ENCODE assay signal across 17 cellular contexts in genomic region chr2:102111823-102112222, GRCh38. TPM values are rescaled to one million over a fixed set of nuclear protein-coding genes. Genes with fewer than 3 reads are reported as not detected.
DNase-seq lines count a peak whose midpoint lies in the region; TF ChIP-seq lines count a peak whose summit lies in the region.
"Had no signal": no experiment of that assay in that cellular context is flagged by ENCODE, and none has a peak within 500 bp of the region (broad histone marks: within the 10 kb centered on the region; RNA-seq: fewer than 3 reads in every experiment).

No MANE protein-coding gene starts in this region.

- H3K36me3 ChIP-seq in hepatocyte (replicated peaks; ENCODE audit: insufficient read depth, low read depth) (no peaks in the 10 kb centered on the region), parathyroid adenoma (ENCODE audit: control insufficient read depth, insufficient read depth, low read length) (no peaks in the 10 kb centered on the region)
- H3K36me3 ChIP-seq: BLaER1 treated with 17β-estradiol and CSF1 and Interleukin-3, amounts not matched to agents 10 nM and 100 nM; lower lobe of right lung had no signal

- H3K4me3 ChIP-seq in hepatocyte (no peak overlapping the region), parathyroid adenoma (ENCODE audit: low read depth, low read length) (no peak overlapping the region)
- H3K4me3 ChIP-seq: BLaER1 treated with 17β-estradiol and CSF1 and Interleukin-3, amounts not matched to agents 10 nM and 100 nM; lower lobe of right lung; spleen had no signal

- H3K4me1 ChIP-seq in hepatocyte (ENCODE audit: insufficient read depth): peaks cover 37% of the 10 kb centered on the region
- peaks cover 36% of the 10 kb centered on the region for H3K4me1 ChIP-seq in parathyroid adenoma
- H3K4me1 ChIP-seq: foreskin keratinocyte had no signal

- no peaks in the 10 kb centered on the region for H3K9me2 ChIP-seq in hepatocyte (replicated peaks; ENCODE audit: insufficient read depth)

- CTCF ChIA-PET in RWPE1 (lab: Yijun Ruan, JAX): no interaction called here

- peak overlapping the region; percentile 22 for H3K27ac ChIP-seq in hepatocyte
- H3K27ac ChIP-seq in parathyroid adenoma: peak overlapping the region; percentile 76
- H3K27ac ChIP-seq in RWPE1: no peak overlapping the region
- H3K27ac ChIP-seq in substantia nigra (ENCODE audit: low read depth, low read length, poor library complexity, severe bottlenecking): no peak overlapping the region
- H3K27ac ChIP-seq: BLaER1 treated with 17β-estradiol and CSF1 and Interleukin-3, amounts not matched to agents 10 nM and 100 nM; foreskin keratinocyte; lower lobe of right lung; spleen had no signal

- 85% methylated on average over 2 of the region's 2 CpGs for WGBS in hepatocyte (ENCODE audit: low lambda C conversion rate, missing lambda C conversion rate)

- POLR2A ChIA-PET in RWPE1 (lab: Yijun Ruan, JAX; ENCODE audit: low non-redundant PET): no interaction called here

- no peaks in the 10 kb centered on the region for H3K9me3 ChIP-seq in hepatocyte (ENCODE audit: low read depth)
- no peaks in the 10 kb centered on the region for H3K9me3 ChIP-seq in parathyroid adenoma (ENCODE audit: control insufficient read depth, low read length)
- H3K9me3 ChIP-seq: lower lobe of right lung, spleen had no signal

- no peak overlapping the region for H3K9ac ChIP-seq in parathyroid adenoma
- H3K9ac ChIP-seq: BLaER1 treated with 17β-estradiol and CSF1 and Interleukin-3, amounts not matched to agents 10 nM and 100 nM had no signal

- peak overlapping the region; percentile 8 for H3K4me2 ChIP-seq in hepatocyte
- peak overlapping the region; percentile 39 for H3K4me2 ChIP-seq in parathyroid adenoma (ENCODE audit: low read length)
- H3K4me2 ChIP-seq: BLaER1 treated with 17β-estradiol and CSF1 and Interleukin-3, amounts not matched to agents 10 nM and 100 nM had no signal

- DNase-seq in ELF-1 (ENCODE audit: low read depth, low spot score): peak; percentile 92
- peak; percentile 35 for DNase-seq in RPMI7951 (ENCODE audit: low read depth)
- no peak for DNase-seq in hepatocyte (ENCODE audit: low spot score)
- no peak for DNase-seq in activated CD8-positive, alpha-beta memory T cell treated with anti-CD3 and anti-CD28 coated beads for 24 hours
- no peak for DNase-seq in RWPE1 (ENCODE audit: low spot score)
- no peak for DNase-seq in substantia nigra (lab: John Stamatoyannopoulos, UW)
- DNase-seq: foreskin keratinocyte; Kasumi-1; lower lobe of right lung; naive B cell; NCI-H1105 treated with DMSO at 0.1 percent for 48 hours; NCI-H524 treated with DMSO at 0.1 percent for 48 hours; spleen; stimulated activated CD8-positive, alpha-beta memory T cell treated with anti-CD3 and anti-CD28 coated beads, Interleukin-4, amount 100 ng/mL, for 48 hours; T-helper 2 cell had no signal

- H2AFZ ChIP-seq in hepatocyte (no peak overlapping the region), parathyroid adenoma (peak overlapping the region; percentile 63)

- no peaks in the 10 kb centered on the region for H3K27me3 ChIP-seq in hepatocyte
- no peaks in the 10 kb centered on the region for H3K27me3 ChIP-seq in parathyroid adenoma (ENCODE audit: control insufficient read depth, insufficient read depth, low read length)
- H3K27me3 ChIP-seq: BLaER1 treated with 17β-estradiol and CSF1 and Interleukin-3, amounts not matched to agents 10 nM and 100 nM; foreskin keratinocyte had no signal

- no peaks in the 10 kb centered on the region for H4K20me1 ChIP-seq in hepatocyte (ENCODE audit: insufficient read depth, poor library complexity, severe bottlenecking)
- H4K20me1 ChIP-seq: BLaER1 treated with 17β-estradiol and CSF1 and Interleukin-3, amounts not matched to agents 10 nM and 100 nM had no signal

- H3K79me2 ChIP-seq in hepatocyte (peaks cover 12% of the 10 kb centered on the region), parathyroid adenoma (no peaks in the 10 kb centered on the region)

- no peak for TF ChIP-seq CTCF in hepatocyte (IDR thresholded peaks at IDR 0.05; ENCODE audit: poor library complexity)
- no peak for TF ChIP-seq CTCF in parathyroid adenoma (IDR thresholded peaks at IDR 0.05)
- TF ChIP-seq CTCF in RWPE1 (conservative IDR thresholded peaks at IDR 0.05; ENCODE audit: low read depth): no peak

RNA-seq across cellular contexts. Expression of gene IL1R1, which starts 30.7 kb away (rescaled TPM):
- total RNA-seq in RPMI7951 (2014; rRNA removed; shearing (Covaris generic)): 19.7 and 27.2 TPM in 2 replicates
- total RNA-seq in hepatocyte: 66.8 and 72.8 TPM in 2 replicates
- 46.4 and 49.6 TPM in 2 replicates for polyA plus RNA-seq in hepatocyte

Comparison
In these comparisons a context has a peak if more than half of its experiments do, and no peak if none do; other contexts are left out.
1. DNase-seq: peak in ELF-1 (single experiment) and RPMI7951 (single experiment); none in hepatocyte (single experiment), activated CD8-positive, alpha-beta memory T cell treated with anti-CD3 and anti-CD28 coated beads for 24 hours (single experiment), RWPE1 (single experiment) and substantia nigra (0 of 49).
2. H3K27ac ChIP-seq: peak in hepatocyte (single experiment) and parathyroid adenoma (single experiment); none in RWPE1 (single experiment) and substantia nigra (single experiment).